In genomic region chr13:49450105-49450819, GRCh38 we compare ENCODE assay signal across 17 cellular contexts. TPM values are rescaled to one million over a fixed set of nuclear protein-coding genes. Genes with fewer than 3 reads are reported as not detected.
DNase-seq lines count a peak whose midpoint lies in the region; ATAC-seq, FAIRE-seq and TF ChIP-seq lines count a peak whose summit lies in the region.
"Had no signal": no experiment of that assay in that cellular context is flagged by ENCODE, and none has a peak within 500 bp of the region (broad histone marks: within the 10 kb centered on the region; RNA-seq: fewer than 3 reads in every experiment).

No MANE protein-coding gene starts in this region.

- H3K79me2 ChIP-seq in astrocyte (ENCODE audit: insufficient read depth, low read length) (peaks cover 8% of the 10 kb centered on the region), MM.1S (ENCODE audit: low read length) (peaks cover 34% of the 10 kb centered on the region)

- peak; percentile 49 for DNase-seq in CMK (ENCODE audit: low read depth)
- DNase-seq in NCI-H524 treated with DMSO at 0.1 percent for 48 hours (lab: John Stamatoyannopoulos, UW) = peak; percentile 32
- DNase-seq in astrocyte (ENCODE audit: low read depth) = no peak
- no peak for DNase-seq in MM.1S
- DNase-seq in head of caudate nucleus = no peak
- DNase-seq in foreskin keratinocyte = no peak
- DNase-seq: caudate nucleus; endodermal cell; NCI-H1436 treated with DMSO at 0.1 percent for 48 hours; NCI-H446 treated with DMSO at 0.1 percent for 48 hours; right lobe of liver; stimulated activated CD8-positive, alpha-beta memory T cell treated with anti-CD3 and anti-CD28 coated beads, Interleukin-4, amount 100 ng/mL, for 48 hours; trophoblast cell had no signal

- no peak overlapping the region for H3K4me3 ChIP-seq in BLaER1 treated with 17β-estradiol and CSF1 and Interleukin-3, amounts not matched to agents 10 nM and 100 nM
- H3K4me3 ChIP-seq in astrocyte (ENCODE audit: insufficient read depth, low read depth, low read length) (no peak overlapping the region), MM.1S (ENCODE audit: low read length) (no peak overlapping the region)
- H3K4me3 ChIP-seq: right lobe of liver had no signal

- H3K4me1 ChIP-seq in BLaER1 treated with 17β-estradiol and CSF1 and Interleukin-3, amounts not matched to agents 10 nM and 100 nM = peaks cover 21 to 72% (median 57%) of the 10 kb centered on the region in 10 experiments
- H3K4me1 ChIP-seq in astrocyte (ENCODE audit: insufficient read depth, low read length) (no peaks in the 10 kb centered on the region), MM.1S (ENCODE audit: low read length) (peaks cover 7% of the 10 kb centered on the region), foreskin keratinocyte (no peaks in the 10 kb centered on the region)

- no peak overlapping the region for H3K4me3 Mint-ChIP-seq in astrocyte (ENCODE audit: unreplicated experiment)
- H3K4me3 Mint-ChIP-seq: endodermal cell had no signal

- H3K4me1 Mint-ChIP-seq in astrocyte (ENCODE audit: low read depth, unreplicated experiment) = peaks cover 8% of the 10 kb centered on the region
- H3K4me1 Mint-ChIP-seq: endodermal cell had no signal

- H3K27me3 ChIP-seq in BLaER1 treated with 17β-estradiol and CSF1 and Interleukin-3, amounts not matched to agents 10 nM and 100 nM = no peaks in the 10 kb centered on the region
- H3K27me3 ChIP-seq in astrocyte (ENCODE audit: insufficient read depth, low read length) (no peaks in the 10 kb centered on the region), MM.1S (replicated peaks; ENCODE audit: insufficient read depth, low read length) (no peaks in the 10 kb centered on the region), foreskin keratinocyte (no peaks in the 10 kb centered on the region)
- H3K27me3 ChIP-seq: neutrophil, right lobe of liver had no signal

- no peak overlapping the region for H3K27ac Mint-ChIP-seq in astrocyte (ENCODE audit: unreplicated experiment)
- H3K27ac Mint-ChIP-seq: endodermal cell had no signal

- peak overlapping the region in 1 of 11 experiments; percentile 21; a peak in 1 of 22 replicates for H3K9ac ChIP-seq in BLaER1 treated with 17β-estradiol and CSF1 and Interleukin-3, amounts not matched to agents 10 nM and 100 nM
- H3K9ac ChIP-seq in astrocyte (ENCODE audit: low read length) (no peak overlapping the region), MM.1S (ENCODE audit: low read length) (no peak overlapping the region)

- no peaks in the 10 kb centered on the region for H3K9me3 Mint-ChIP-seq in astrocyte (ENCODE audit: unreplicated experiment)
- H3K9me3 Mint-ChIP-seq: endodermal cell had no signal

- H3K9me2 ChIP-seq in MM.1S (replicated peaks; ENCODE audit: insufficient read depth, low read length) = no peaks in the 10 kb centered on the region

- H3F3A ChIP-seq in MM.1S (ENCODE audit: insufficient read depth, low read length) = peaks cover 6% of the 10 kb centered on the region; the same call in 1 of the 2 replicates

- H3K36me3 Mint-ChIP-seq in astrocyte (ENCODE audit: low read depth, unreplicated experiment) = peaks cover 2% of the 10 kb centered on the region

- intact Hi-C loops in head of caudate nucleus (cut with DNase I) = no loop called here

- ATAC-seq in GM18520 (IDR thresholded peaks at IDR 0.05; ENCODE audit: unreplicated experiment) (no peak), foreskin keratinocyte (no peak)
- ATAC-seq: Panc1, right lobe of liver had no signal

- no peaks in the 10 kb centered on the region for H3K27me3 Mint-ChIP-seq in astrocyte (ENCODE audit: low read depth, unreplicated experiment)

- FAIRE-seq in astrocyte (lab: Jason Lieb, UNC) = peak; percentile 62

- H4K20me1 ChIP-seq in BLaER1 treated with 17β-estradiol and CSF1 and Interleukin-3, amounts not matched to agents 10 nM and 100 nM = peaks cover 0 to 35% (median 0%) of the 10 kb centered on the region in 11 experiments; a peak in 2 of 22 replicates
- no peaks in the 10 kb centered on the region for H4K20me1 ChIP-seq in astrocyte (ENCODE audit: insufficient read depth, low read length)
- H4K20me1 ChIP-seq in MM.1S (ENCODE audit: insufficient read depth, low read length) = no peaks in the 10 kb centered on the region

- peak overlapping the region; percentile 4 to 65 (median 40); a peak in 14 of 22 replicates for H3K27ac ChIP-seq in BLaER1 treated with 17β-estradiol and CSF1 and Interleukin-3, amounts not matched to agents 10 nM and 100 nM
- H3K27ac ChIP-seq in astrocyte (ENCODE audit: low read depth, low read length) (no peak overlapping the region), MM.1S (ENCODE audit: low read length) (no peak overlapping the region), foreskin keratinocyte (no peak overlapping the region)
- H3K27ac ChIP-seq: neutrophil, right lobe of liver had no signal

- peak overlapping the region in 10 of 11 experiments; percentile 10 to 83 (median 56); a peak in 19 of 22 replicates for H3K4me2 ChIP-seq in BLaER1 treated with 17β-estradiol and CSF1 and Interleukin-3, amounts not matched to agents 10 nM and 100 nM
- no peak overlapping the region for H3K4me2 ChIP-seq in astrocyte (ENCODE audit: low read length)
- H3K4me2 ChIP-seq in MM.1S (ENCODE audit: low read depth, low read length) = no peak overlapping the region

- H3K9me3 ChIP-seq in BLaER1 treated with 17β-estradiol and CSF1 and Interleukin-3, amounts not matched to agents 10 nM and 100 nM (replicated peaks in 1 of 11) = no peaks in the 10 kb centered on the region; a peak in 1 of 22 replicates
- H3K9me3 ChIP-seq in astrocyte (ENCODE audit: insufficient read depth, low read depth, low read length) (no peaks in the 10 kb centered on the region), MM.1S (replicated peaks; ENCODE audit: insufficient read depth, low read length) (no peaks in the 10 kb centered on the region)
- H3K9me3 ChIP-seq: neutrophil, right lobe of liver had no signal

- TF ChIP-seq CTCF in astrocyte (IDR thresholded peaks at IDR 0.05; ENCODE audit: insufficient read depth, low read depth, low read length) (no peak), MM.1S (IDR thresholded peaks at IDR 0.05; ENCODE audit: low read length) (no peak), foreskin keratinocyte (conservative IDR thresholded peaks at IDR 0.05) (no peak)

- H2AFZ ChIP-seq in astrocyte (ENCODE audit: low read depth, low read length) (no peak overlapping the region), MM.1S (ENCODE audit: low read length) (no peak overlapping the region)

- peaks cover 9 to 37% (median 21%) of the 10 kb centered on the region in 11 experiments; a peak in 20 of 22 replicates for H3K36me3 ChIP-seq in BLaER1 treated with 17β-estradiol and CSF1 and Interleukin-3, amounts not matched to agents 10 nM and 100 nM
- no peaks in the 10 kb centered on the region for H3K36me3 ChIP-seq in astrocyte (ENCODE audit: insufficient read depth, low read length)
- no peaks in the 10 kb centered on the region for H3K36me3 ChIP-seq in MM.1S (replicated peaks; ENCODE audit: insufficient read depth, low read length)
- H3K36me3 ChIP-seq: neutrophil, right lobe of liver had no signal

RNA-seq across cellular contexts. Expression of gene SETDB2, which starts 6.2 kb away (rescaled TPM):
- 5.6 and 5.8 TPM in 2 replicates for total RNA-seq in astrocyte
- 4.7 and 4.8 TPM in 2 replicates for total RNA-seq in foreskin keratinocyte
- 1.4 and 1.7 TPM in 2 replicates for polyA plus RNA-seq in foreskin keratinocyte

RNA-seq across cellular contexts. Expression of gene CAB39L, which starts 6.4 kb away (rescaled TPM):
- total RNA-seq in astrocyte (13.2 and 13.7 TPM in 2 replicates), foreskin keratinocyte (5.8 and 7.7 TPM in 2 replicates)
- 3.4 and 3.6 TPM in 2 replicates for polyA plus RNA-seq in foreskin keratinocyte

RNA-seq across cellular contexts. Expression of gene PHF11, which starts 45.5 kb away (rescaled TPM):
- total RNA-seq in astrocyte (26.8 and 30.8 TPM in 2 replicates), foreskin keratinocyte (34.0 and 38.2 TPM in 2 replicates)
- polyA plus RNA-seq in foreskin keratinocyte = 35.1 and 37.2 TPM in 2 replicates

Comparison
In these comparisons a context has a peak if more than half of its experiments do, and no peak if none do; other contexts are left out.
1. H3K27ac ChIP-seq: peak in BLaER1 treated with 17β-estradiol and CSF1 and Interleukin-3, amounts not matched to agents 10 nM and 100 nM (11 of 11); none in astrocyte (single experiment), MM.1S (single experiment) and foreskin keratinocyte (single experiment).
2. H3K4me2 ChIP-seq: peak in BLaER1 treated with 17β-estradiol and CSF1 and Interleukin-3, amounts not matched to agents 10 nM and 100 nM (10 of 11); none in astrocyte (single experiment) and MM.1S (single experiment).
3. DNase-seq: peak in CMK (single experiment) and NCI-H524 treated with DMSO at 0.1 percent for 48 hours (single experiment); none in astrocyte (single experiment), MM.1S (single experiment), head of caudate nucleus (0 of 42) and foreskin keratinocyte (0 of 2).